In genomic region chr14:68723808-68724268, GRCh38 we compare ENCODE assay signal across 1 cellular context.
TF ChIP-seq lines count a peak whose summit lies in the region.

No MANE protein-coding gene starts in this region.

TF ChIP-seq in HepG2, 621 proteins besides CTCF, POLR2A, EP300 and RAD21 (continued from another document and continues in another):
- TF ChIP-seq ATRX (CRISPR knock-in tag; IDR thresholded peaks at IDR 0.05; ENCODE audit: borderline replicate concordance) (no peak), SOX13 (IDR thresholded peaks at IDR 0.05) (no peak), SOX13 (CRISPR knock-in tag; conservative IDR thresholded peaks at IDR 0.05 in 1 of 2, IDR thresholded peaks at IDR 0.05 in 1 of 2) (peak in 1 of 2 experiments; percentile 56; a peak in 1 of 4 replicates), GATAD2A (CRISPR knock-in tag; IDR thresholded peaks at IDR 0.05) (peak; percentile 79), ZNF776 (CRISPR knock-in tag; IDR thresholded peaks at IDR 0.05) (no peak), GPBP1L1 (CRISPR knock-in tag; IDR thresholded peaks at IDR 0.05) (no peak), SUZ12 (IDR thresholded peaks at IDR 0.05; ENCODE audit: low read depth, low read length) (no peak), ZNF329 (CRISPR knock-in tag; IDR thresholded peaks at IDR 0.05; ENCODE audit: low read depth) (no peak), ZFYVE20 (CRISPR knock-in tag; IDR thresholded peaks at IDR 0.05; ENCODE audit: borderline replicate concordance, low read depth) (no peak), JUND (CRISPR knock-in tag; IDR thresholded peaks at IDR 0.05) (no peak), FOXO4 (CRISPR knock-in tag; conservative IDR thresholded peaks at IDR 0.05) (no peak), CHD4 (IDR thresholded peaks at IDR 0.05; ENCODE audit: borderline replicate concordance, low read length) (no peak), ZNF317 (CRISPR knock-in tag; IDR thresholded peaks at IDR 0.05) (no peak), HCFC1 (IDR thresholded peaks at IDR 0.05; ENCODE audit: low read depth, low read length) (no peak), RFX1 (IDR thresholded peaks at IDR 0.05) (no peak), CSRNP1 (CRISPR knock-in tag; IDR thresholded peaks at IDR 0.05) (no peak), ZC3H13 (CRISPR knock-in tag; IDR thresholded peaks at IDR 0.05) (no peak), SCMH1 (CRISPR knock-in tag; IDR thresholded peaks at IDR 0.05; ENCODE audit: borderline replicate concordance) (no peak), CBX5 (CRISPR knock-in tag; IDR thresholded peaks at IDR 0.05; ENCODE audit: borderline replicate concordance) (no peak), SSRP1 (CRISPR knock-in tag; IDR thresholded peaks at IDR 0.05) (0 out of 2 replicates have a peak, but pooled peaks have one; percentile 40), DRAP1 (CRISPR knock-in tag; IDR thresholded peaks at IDR 0.05) (no peak), CENPT (CRISPR knock-in tag; IDR thresholded peaks at IDR 0.05; ENCODE audit: low read depth) (no peak), SALL1 (CRISPR knock-in tag; IDR thresholded peaks at IDR 0.05) (peak; percentile 74; the same call in 1 of the 2 replicates), ZNF354B (CRISPR knock-in tag; IDR thresholded peaks at IDR 0.05) (no peak), CSRNP2 (CRISPR knock-in tag; conservative IDR thresholded peaks at IDR 0.05; ENCODE audit: low read depth) (no peak), ZNF878 (CRISPR knock-in tag; IDR thresholded peaks at IDR 0.05) (no peak), HOXA9 (CRISPR knock-in tag; IDR thresholded peaks at IDR 0.05; ENCODE audit: borderline replicate concordance) (no peak), ZBTB2 (CRISPR knock-in tag; IDR thresholded peaks at IDR 0.05; ENCODE audit: low read depth) (no peak), MAX (IDR thresholded peaks at IDR 0.05) (no peak), GTF2F1 (IDR thresholded peaks at IDR 0.05; ENCODE audit: low read length) (no peak), ZFP82 (CRISPR knock-in tag; IDR thresholded peaks at IDR 0.05; ENCODE audit: borderline replicate concordance) (no peak), RARA (CRISPR knock-in tag; IDR thresholded peaks at IDR 0.05) (peak; percentile 57; the same call in 1 of the 2 replicates), YY1 (IDR thresholded peaks at IDR 0.05; ENCODE audit: insufficient read depth, insufficient replicate concordance, low read depth, low read length) (no peak), ZNF484 (CRISPR knock-in tag; IDR thresholded peaks at IDR 0.05; ENCODE audit: borderline replicate concordance, low read depth) (no peak), FOXA3 (CRISPR knock-in tag; IDR thresholded peaks at IDR 0.05) (peak; percentile 54), HOXA7 (CRISPR knock-in tag; IDR thresholded peaks at IDR 0.05) (no peak), ZNF44 (CRISPR knock-in tag; IDR thresholded peaks at IDR 0.05) (no peak), ARID5B (CRISPR knock-in tag; IDR thresholded peaks at IDR 0.05) (peak; percentile 75; the same call in 1 of the 2 replicates), MTA3 (CRISPR knock-in tag; IDR thresholded peaks at IDR 0.05) (no peak), SP5 (CRISPR knock-in tag; IDR thresholded peaks at IDR 0.05; ENCODE audit: borderline replicate concordance, low read depth) (peak; percentile 45), CEBPG (CRISPR knock-in tag; IDR thresholded peaks at IDR 0.05) (peak; percentile 84), THAP11 (CRISPR knock-in tag; IDR thresholded peaks at IDR 0.05) (peak; percentile 22; the same call in 1 of the 2 replicates), TEAD3 (CRISPR knock-in tag; optimal IDR thresholded peaks at IDR 0.05; ENCODE audit: borderline replicate concordance) (peak; percentile 46), ZNF282 (IDR thresholded peaks at IDR 0.05; ENCODE audit: partially characterized antibody) (no peak), ZNF234 (CRISPR knock-in tag; conservative IDR thresholded peaks at IDR 0.05) (no peak), TEAD2 (CRISPR knock-in tag; IDR thresholded peaks at IDR 0.05) (no peak), BCL3 (CRISPR knock-in tag; IDR thresholded peaks at IDR 0.05) (no peak), ZNF17 (CRISPR knock-in tag; IDR thresholded peaks at IDR 0.05) (no peak), ZNF276 (CRISPR knock-in tag; IDR thresholded peaks at IDR 0.05; ENCODE audit: low read depth) (no peak), ZNF274 (CRISPR knock-in tag; IDR thresholded peaks at IDR 0.05) (no peak), RELA (CRISPR knock-in tag; IDR thresholded peaks at IDR 0.05) (no peak), MED1 (CRISPR knock-in tag; IDR thresholded peaks at IDR 0.05) (peak; percentile 50; the same call in 1 of the 2 replicates), ZNF7 (CRISPR knock-in tag; IDR thresholded peaks at IDR 0.05) (no peak), ZNF816 (CRISPR knock-in tag; IDR thresholded peaks at IDR 0.05; ENCODE audit: borderline replicate concordance) (no peak), ZNF12 (CRISPR knock-in tag; IDR thresholded peaks at IDR 0.05) (no peak), ZSCAN30 (CRISPR knock-in tag; IDR thresholded peaks at IDR 0.05) (no peak), STAG1 (CRISPR knock-in tag; IDR thresholded peaks at IDR 0.05) (no peak), SIX4 (CRISPR knock-in tag; IDR thresholded peaks at IDR 0.05) (no peak), ZNF672 (CRISPR knock-in tag; IDR thresholded peaks at IDR 0.05) (no peak), ATF4 (CRISPR knock-in tag; IDR thresholded peaks at IDR 0.05) (peak in 1 of 2 experiments; percentile 72; a peak in 2 of 4 replicates), TP53 (CRISPR knock-in tag; conservative IDR thresholded peaks at IDR 0.05) (no peak)
